ENCODE assay signal across 12 cellular contexts in the genomic region with DNA sequence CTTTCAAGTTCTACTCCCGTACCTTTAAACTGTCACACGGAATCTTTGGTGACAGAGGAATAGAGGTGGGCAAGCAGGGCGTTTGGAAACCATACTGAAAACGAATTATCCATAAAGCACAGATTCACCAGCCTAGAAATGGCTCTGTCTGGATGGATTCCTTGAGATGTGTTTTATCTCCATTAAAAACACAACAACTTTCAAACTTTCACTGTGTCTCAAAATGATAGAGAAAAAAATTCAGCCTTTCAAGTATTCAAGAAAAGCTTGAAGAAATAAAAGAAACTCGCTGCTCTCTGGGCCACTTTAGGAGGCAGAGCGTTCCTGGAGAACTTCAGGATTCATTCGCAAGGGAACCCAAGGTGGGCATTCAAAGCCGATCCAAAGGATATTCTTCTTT. TPM values are rescaled to one million over a fixed set of nuclear protein-coding genes. Genes with fewer than 3 reads are reported as not detected.
DNase-seq lines count a peak whose midpoint lies in the region; ATAC-seq and TF ChIP-seq lines count a peak whose summit lies in the region.
"Had no signal": no experiment of that assay in that cellular context is flagged by ENCODE, and none has a peak within 500 bp of the region (broad histone marks: within the 10 kb centered on the region; RNA-seq: fewer than 3 reads in every experiment).

No MANE protein-coding gene starts in this region.

- peak overlapping the region; percentile 32 to 66 (median 62) for H3K4me3 Mint-ChIP-seq in CD4-positive, CD25-positive, alpha-beta regulatory T cell
- H3K4me3 Mint-ChIP-seq in endodermal cell (peak overlapping the region; percentile 75), neural crest cell (peak overlapping the region; percentile 76)

- H3K27ac Mint-ChIP-seq in CD4-positive, CD25-positive, alpha-beta regulatory T cell, result no peak overlapping the region
- no peak overlapping the region for H3K27ac Mint-ChIP-seq in endodermal cell
- no peak overlapping the region for H3K27ac Mint-ChIP-seq in neural crest cell (ENCODE audit: unreplicated experiment)
- H3K27ac Mint-ChIP-seq: dendritic cell treated with granulocyte-macrophage colony-stimulating factor and Interleukin-4, amounts not matched to agents 40 ng/mL and 50 ng/mL, for 4 days had no signal

- no peaks in the 10 kb centered on the region for H3K9me3 Mint-ChIP-seq in CD4-positive, CD25-positive, alpha-beta regulatory T cell
- H3K9me3 Mint-ChIP-seq in endodermal cell, result no peaks in the 10 kb centered on the region
- H3K9me3 Mint-ChIP-seq in neural crest cell, result no peaks in the 10 kb centered on the region
- H3K9me3 Mint-ChIP-seq: dendritic cell treated with granulocyte-macrophage colony-stimulating factor and Interleukin-4, amounts not matched to agents 40 ng/mL and 50 ng/mL, for 4 days had no signal

- peaks cover 68% of the 10 kb centered on the region for H3K27me3 Mint-ChIP-seq in CD4-positive, CD25-positive, alpha-beta regulatory T cell
- H3K27me3 Mint-ChIP-seq in endodermal cell (ENCODE audit: insufficient read depth) (peaks cover 43% of the 10 kb centered on the region), neural crest cell (ENCODE audit: low read depth) (peaks cover 65% of the 10 kb centered on the region)

- no peak for DNase-seq in CD4-positive, CD25-positive, alpha-beta regulatory T cell
- no peak for DNase-seq in endodermal cell
- DNase-seq in neural crest cell (ENCODE audit: low read depth, low spot score), result no peak
- DNase-seq in NCI-H1092 (lab: John Stamatoyannopoulos, UW), result no peak
- no peak for DNase-seq in anterior cingulate cortex (lab: John Stamatoyannopoulos, UW)
- DNase-seq in NCI-H2029 (lab: John Stamatoyannopoulos, UW), result no peak
- no peak for DNase-seq in effector CD8-positive, alpha-beta T cell (lab: John Stamatoyannopoulos, UW)
- DNase-seq: activated effector memory CD4-positive, alpha-beta T cell treated with Interleukin-2 at 50 U/mL for 16 hours; NCI-H510A; RPMI8226 had no signal

- WGBS in endodermal cell (ENCODE audit: insufficient coverage in 1 of 2, insufficient read length in 1 of 2), 2 experiments, result 29 to 44% methylated on average over 3 to 8 of the region's 8 CpGs

- ATAC-seq in CD4-positive, CD25-positive, alpha-beta regulatory T cell (ENCODE audit: low read depth in 2 of 2), result no peak

- peak overlapping the region; percentile 70 for H3K9ac ChIP-seq in HUES6 (ENCODE audit: low read length)
- no peak overlapping the region for H3K9ac ChIP-seq in endodermal cell (ENCODE audit: extremely low read depth, low read length, poor library complexity, severe bottlenecking)

- H3K4me1 ChIP-seq in CD4-positive, CD25-positive, alpha-beta regulatory T cell (ENCODE audit: control insufficient read depth, insufficient read depth, low read length, poor library complexity, severe bottlenecking), result no peaks in the 10 kb centered on the region
- peaks cover 7% of the 10 kb centered on the region for H3K4me1 ChIP-seq in HUES6 (ENCODE audit: control insufficient read depth, insufficient read depth, low read length)
- H3K4me1 ChIP-seq in endodermal cell (ENCODE audit: control insufficient read depth, insufficient read depth, low read length), result peaks cover 4% of the 10 kb centered on the region

- no peak overlapping the region for H3K27ac ChIP-seq in CD4-positive, CD25-positive, alpha-beta regulatory T cell (ENCODE audit: insufficient read depth, low read length, poor library complexity, severe bottlenecking)
- H3K27ac ChIP-seq in HUES6 (ENCODE audit: low read depth, low read length), result no peak overlapping the region
- H3K27ac ChIP-seq in endodermal cell (ENCODE audit: low read depth, low read length), result no peak overlapping the region

- no peak overlapping the region for H3K4me3 ChIP-seq in CD4-positive, CD25-positive, alpha-beta regulatory T cell (ENCODE audit: low read depth, low read length)
- H3K4me3 ChIP-seq in HUES6 (ENCODE audit: low read depth, low read length), result peak overlapping the region; percentile 96
- H3K4me3 ChIP-seq in endodermal cell (ENCODE audit: low read length), result peak overlapping the region; percentile 74

- H3K27me3 ChIP-seq in CD4-positive, CD25-positive, alpha-beta regulatory T cell (ENCODE audit: control insufficient read depth, insufficient read depth, low read length), result peaks cover 32% of the 10 kb centered on the region
- H3K27me3 ChIP-seq in HUES6 (ENCODE audit: control insufficient read depth, insufficient read depth, low read length), result peaks cover 52% of the 10 kb centered on the region
- H3K27me3 ChIP-seq in endodermal cell (ENCODE audit: control insufficient read depth, insufficient read depth, low read length, poor library complexity, severe bottlenecking), result peaks cover 40% of the 10 kb centered on the region

- H3K36me3 ChIP-seq in CD4-positive, CD25-positive, alpha-beta regulatory T cell (ENCODE audit: control insufficient read depth, insufficient read depth, low read length), result no peaks in the 10 kb centered on the region
- H3K36me3 ChIP-seq in HUES6 (ENCODE audit: control insufficient read depth, insufficient read depth, low read length) (no peaks in the 10 kb centered on the region), endodermal cell (ENCODE audit: control insufficient read depth, insufficient read depth, low read length) (no peaks in the 10 kb centered on the region)

- no peak for TF ChIP-seq CTCF in endodermal cell (conservative IDR thresholded peaks at IDR 0.05)
- TF ChIP-seq CTCF in neural crest cell (conservative IDR thresholded peaks at IDR 0.05), result no peak

- peaks cover 0 to 17% (median 9%) of the 10 kb centered on the region in 4 donors for H3K4me1 Mint-ChIP-seq in CD4-positive, CD25-positive, alpha-beta regulatory T cell
- H3K4me1 Mint-ChIP-seq in endodermal cell (peaks cover 8% of the 10 kb centered on the region), neural crest cell (no peaks in the 10 kb centered on the region)

- no peaks in the 10 kb centered on the region for H3K36me3 Mint-ChIP-seq in CD4-positive, CD25-positive, alpha-beta regulatory T cell
- H3K36me3 Mint-ChIP-seq in endodermal cell (ENCODE audit: low read depth) (no peaks in the 10 kb centered on the region), neural crest cell (ENCODE audit: low read depth) (no peaks in the 10 kb centered on the region)

- no peaks in the 10 kb centered on the region for H3K9me3 ChIP-seq in CD4-positive, CD25-positive, alpha-beta regulatory T cell (ENCODE audit: control insufficient read depth in 2 of 2, low read length in 2 of 2)
- H3K9me3 ChIP-seq in HUES6 (ENCODE audit: control insufficient read depth, insufficient read depth, low read depth, low read length) (no peaks in the 10 kb centered on the region), endodermal cell (ENCODE audit: control insufficient read depth, low read length) (no peaks in the 10 kb centered on the region)

RNA-seq across cellular contexts. Expression of a gene that starts 0.6 kb away (rescaled TPM):
- total RNA-seq in CD4-positive, CD25-positive, alpha-beta regulatory T cell, result not detected
- not detected for polyA plus RNA-seq in CD4-positive, CD25-positive, alpha-beta regulatory T cell
- 10 to 100 TPM; 13.6 to 50.5 TPM for total RNA-seq in endodermal cell
- polyA plus RNA-seq in endodermal cell (2013, experiment 1 of 2), result 12.8 TPM
- 15.4 TPM for polyA plus RNA-seq in endodermal cell (2013, experiment 2 of 2)
- total RNA-seq in neural crest cell, result 6.9 and 10.0 TPM in 2 replicates

RNA-seq across cellular contexts. Expression of a gene that starts 43.5 kb away (rescaled TPM):
- total RNA-seq in CD4-positive, CD25-positive, alpha-beta regulatory T cell, result 18.1 TPM
- polyA plus RNA-seq in CD4-positive, CD25-positive, alpha-beta regulatory T cell, result 1 to 10 TPM; 1.4 to 2.6 (median 2.5) TPM
- 10 to 100 TPM; 25.7 to 39.7 TPM for total RNA-seq in endodermal cell
- polyA plus RNA-seq in endodermal cell (2013, experiment 1 of 2), result 18.2 TPM
- 18.3 TPM for polyA plus RNA-seq in endodermal cell (2013, experiment 2 of 2)
- 26.4 and 27.9 TPM in 2 replicates for total RNA-seq in neural crest cell
